ENCODE assay signal across 8 cellular contexts in genomic region chr5:97443740-97444139, GRCh38.
"Had no signal": no experiment of that assay in that cellular context is flagged by ENCODE, and none has a peak within 500 bp of the region (broad histone marks: within the 10 kb centered on the region; RNA-seq: fewer than 3 reads in every experiment).

No MANE protein-coding gene starts in this region.

- H3K9me3 ChIP-seq: HAP-1 had no signal

- H3K4me3 ChIP-seq: GM23248, GM23338, HAP-1 had no signal

- DNase-seq: GM23248, GOT3, H7, H9, HCEC 1CT, HFFc6 had no signal

- H3K36me3 ChIP-seq: HAP-1 had no signal

- H3K27ac ChIP-seq: GM23248 had no signal
